1 cellular context compared by ENCODE assay signal in genomic region chr6:25992413-25993037, GRCh38.
TF ChIP-seq lines count a peak whose summit lies in the region.

No MANE protein-coding gene starts in this region.

TF ChIP-seq in HepG2, 621 proteins besides CTCF, POLR2A, EP300 and RAD21 (continued from another document and continues in another):
- TF ChIP-seq ZBTB40 (IDR thresholded peaks at IDR 0.05) (no peak), ZBTB40 (CRISPR knock-in tag; IDR thresholded peaks at IDR 0.05) (peak; percentile 48), ZNF749 (CRISPR knock-in tag; IDR thresholded peaks at IDR 0.05; ENCODE audit: borderline replicate concordance) (peak; percentile 67; the same call in 1 of the 2 replicates), ATF3 (CRISPR knock-in tag; IDR thresholded peaks at IDR 0.05) (0 out of 2 replicates have a peak, but pooled peaks have one; percentile 13), GTF2F1 (IDR thresholded peaks at IDR 0.05; ENCODE audit: low read length) (no peak), ZNF501 (CRISPR knock-in tag; IDR thresholded peaks at IDR 0.05) (peak; percentile 84), MEF2D (CRISPR knock-in tag; IDR thresholded peaks at IDR 0.05) (peak; percentile 81), ZNF441 (CRISPR knock-in tag; IDR thresholded peaks at IDR 0.05; ENCODE audit: borderline replicate concordance) (0 out of 2 replicates have a peak, but pooled peaks have one; percentile 16), KMT2B (CRISPR knock-in tag; IDR thresholded peaks at IDR 0.05) (peak; percentile 69), SMYD3 (CRISPR knock-in tag; IDR thresholded peaks at IDR 0.05) (peak; percentile 90; the same call in 1 of the 2 replicates), ZMYM3 (CRISPR knock-in tag; IDR thresholded peaks at IDR 0.05) (peak; percentile 70; the same call in 1 of the 2 replicates), FOXP4 (CRISPR knock-in tag; IDR thresholded peaks at IDR 0.05) (peak; percentile 73), KAT7 (CRISPR knock-in tag; IDR thresholded peaks at IDR 0.05; ENCODE audit: borderline replicate concordance) (peak; percentile 88; the same call in 1 of the 2 replicates), ZNF274 (CRISPR knock-in tag; IDR thresholded peaks at IDR 0.05) (peak; percentile 68), U2AF2 (IDR thresholded peaks at IDR 0.05; ENCODE audit: low read depth, low read length) (peak; percentile 43; the same call in 1 of the 2 replicates), ZNF510 (CRISPR knock-in tag; IDR thresholded peaks at IDR 0.05; ENCODE audit: low read depth) (peak; percentile 37; the same call in 1 of the 2 replicates), ZNF331 (CRISPR knock-in tag; IDR thresholded peaks at IDR 0.05) (peak; percentile 95), ZNF644 (CRISPR knock-in tag; IDR thresholded peaks at IDR 0.05; ENCODE audit: low read depth) (no peak; the same call in 1 of the 2 replicates), YEATS4 (CRISPR knock-in tag; IDR thresholded peaks at IDR 0.05; ENCODE audit: borderline replicate concordance) (peak; percentile 70), CBFB (CRISPR knock-in tag; IDR thresholded peaks at IDR 0.05) (no peak), ZFP82 (CRISPR knock-in tag; IDR thresholded peaks at IDR 0.05; ENCODE audit: borderline replicate concordance) (peak; percentile 98; the same call in 1 of the 2 replicates), ZNF710 (CRISPR knock-in tag; IDR thresholded peaks at IDR 0.05; ENCODE audit: borderline replicate concordance) (peak; percentile 28; the same call in 1 of the 2 replicates), HDAC1 (CRISPR knock-in tag; IDR thresholded peaks at IDR 0.05) (peak; percentile 88), TARDBP (CRISPR knock-in tag; IDR thresholded peaks at IDR 0.05) (peak; percentile 96), SALL1 (CRISPR knock-in tag; IDR thresholded peaks at IDR 0.05) (peak; percentile 91), SNAPC2 (CRISPR knock-in tag; IDR thresholded peaks at IDR 0.05) (peak; percentile 88), TOE1 (CRISPR knock-in tag; IDR thresholded peaks at IDR 0.05) (peak; percentile 75; the same call in 1 of the 2 replicates), ZGPAT (CRISPR knock-in tag; IDR thresholded peaks at IDR 0.05) (peak; percentile 90), ZFP37 (CRISPR knock-in tag; IDR thresholded peaks at IDR 0.05; ENCODE audit: borderline replicate concordance) (peak; percentile 87), HNRNPUL1 (IDR thresholded peaks at IDR 0.05; ENCODE audit: low read depth, low read length) (0 out of 2 replicates have a peak, but pooled peaks have one; percentile 28), E2F2 (CRISPR knock-in tag; IDR thresholded peaks at IDR 0.05; ENCODE audit: borderline replicate concordance) (0 out of 2 replicates have a peak, but pooled peaks have one; percentile 73), ZNF329 (CRISPR knock-in tag; IDR thresholded peaks at IDR 0.05; ENCODE audit: low read depth) (peak; percentile 79)
- TF ChIP-seq, protein P1, sequence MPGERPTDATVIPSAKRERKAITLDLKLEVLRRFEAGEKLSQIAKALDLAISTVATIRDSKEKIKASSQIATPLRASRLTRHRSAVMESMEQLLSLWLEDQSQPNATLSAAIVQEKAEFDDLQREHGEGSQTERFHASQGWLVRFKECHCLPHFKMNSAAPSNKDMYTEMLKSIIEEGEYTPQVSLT (CRISPR knock-in tag; IDR thresholded peaks at IDR 0.05; ENCODE audit: borderline replicate concordance, low read depth), result no peak
- TF ChIP-seq, protein P2, sequence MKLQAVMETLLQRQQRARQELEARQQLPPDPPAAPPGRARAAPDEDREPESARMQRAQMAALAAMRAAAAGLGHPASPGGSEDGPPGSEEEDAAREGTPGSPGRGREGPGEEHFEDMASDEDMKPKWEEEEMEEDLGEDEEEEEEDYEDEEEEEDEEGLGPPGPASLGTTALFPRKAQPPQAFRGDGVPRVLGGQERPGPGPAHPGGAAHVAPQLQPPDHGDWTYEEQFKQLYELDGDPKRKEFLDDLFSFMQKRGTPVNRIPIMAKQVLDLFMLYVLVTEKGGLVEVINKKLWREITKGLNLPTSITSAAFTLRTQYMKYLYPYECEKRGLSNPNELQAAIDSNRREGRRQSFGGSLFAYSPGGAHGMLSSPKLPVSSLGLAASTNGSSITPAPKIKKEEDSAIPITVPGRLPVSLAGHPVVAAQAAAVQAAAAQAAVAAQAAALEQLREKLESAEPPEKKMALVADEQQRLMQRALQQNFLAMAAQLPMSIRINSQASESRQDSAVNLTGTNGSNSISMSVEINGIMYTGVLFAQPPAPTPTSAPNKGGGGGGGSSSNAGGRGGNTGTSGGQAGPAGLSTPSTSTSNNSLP (IDR thresholded peaks at IDR 0.05; ENCODE audit: low read depth, low read length), result peak; percentile 14; the same call in 1 of the 2 replicates
- TF ChIP-seq, protein P3, sequence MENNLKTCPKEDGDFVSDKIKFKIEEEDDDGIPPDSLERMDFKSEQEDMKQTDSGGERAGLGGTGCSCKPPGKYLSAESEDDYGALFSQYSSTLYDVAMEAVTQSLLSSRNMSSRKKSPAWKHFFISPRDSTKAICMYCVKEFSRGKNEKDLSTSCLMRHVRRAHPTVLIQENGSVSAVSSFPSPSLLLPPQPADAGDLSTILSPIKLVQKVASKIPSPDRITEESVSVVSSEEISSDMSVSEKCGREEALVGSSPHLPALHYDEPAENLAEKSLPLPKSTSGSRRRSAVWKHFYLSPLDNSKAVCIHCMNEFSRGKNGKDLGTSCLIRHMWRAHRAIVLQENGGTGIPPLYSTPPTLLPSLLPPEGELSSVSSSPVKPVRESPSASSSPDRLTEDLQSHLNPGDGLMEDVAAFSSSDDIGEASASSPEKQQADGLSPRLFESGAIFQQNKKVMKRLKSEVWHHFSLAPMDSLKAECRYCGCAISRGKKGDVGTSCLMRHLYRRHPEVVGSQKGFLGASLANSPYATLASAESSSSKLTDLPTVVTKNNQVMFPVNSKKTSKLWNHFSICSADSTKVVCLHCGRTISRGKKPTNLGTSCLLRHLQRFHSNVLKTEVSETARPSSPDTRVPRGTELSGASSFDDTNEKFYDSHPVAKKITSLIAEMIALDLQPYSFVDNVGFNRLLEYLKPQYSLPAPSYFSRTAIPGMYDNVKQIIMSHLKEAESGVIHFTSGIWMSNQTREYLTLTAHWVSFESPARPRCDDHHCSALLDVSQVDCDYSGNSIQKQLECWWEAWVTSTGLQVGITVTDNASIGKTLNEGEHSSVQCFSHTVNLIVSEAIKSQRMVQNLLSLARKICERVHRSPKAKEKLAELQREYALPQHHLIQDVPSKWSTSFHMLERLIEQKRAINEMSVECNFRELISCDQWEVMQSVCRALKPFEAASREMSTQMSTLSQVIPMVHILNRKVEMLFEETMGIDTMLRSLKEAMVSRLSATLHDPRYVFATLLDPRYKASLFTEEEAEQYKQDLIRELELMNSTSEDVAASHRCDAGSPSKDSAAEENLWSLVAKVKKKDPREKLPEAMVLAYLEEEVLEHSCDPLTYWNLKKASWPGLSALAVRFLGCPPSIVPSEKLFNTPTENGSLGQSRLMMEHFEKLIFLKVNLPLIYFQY (CRISPR knock-in tag; IDR thresholded peaks at IDR 0.05; ENCODE audit: borderline replicate concordance), result peak; percentile 46; the same call in 1 of the 2 replicates
